8 cellular contexts compared by ENCODE assay signal in the genomic region with DNA sequence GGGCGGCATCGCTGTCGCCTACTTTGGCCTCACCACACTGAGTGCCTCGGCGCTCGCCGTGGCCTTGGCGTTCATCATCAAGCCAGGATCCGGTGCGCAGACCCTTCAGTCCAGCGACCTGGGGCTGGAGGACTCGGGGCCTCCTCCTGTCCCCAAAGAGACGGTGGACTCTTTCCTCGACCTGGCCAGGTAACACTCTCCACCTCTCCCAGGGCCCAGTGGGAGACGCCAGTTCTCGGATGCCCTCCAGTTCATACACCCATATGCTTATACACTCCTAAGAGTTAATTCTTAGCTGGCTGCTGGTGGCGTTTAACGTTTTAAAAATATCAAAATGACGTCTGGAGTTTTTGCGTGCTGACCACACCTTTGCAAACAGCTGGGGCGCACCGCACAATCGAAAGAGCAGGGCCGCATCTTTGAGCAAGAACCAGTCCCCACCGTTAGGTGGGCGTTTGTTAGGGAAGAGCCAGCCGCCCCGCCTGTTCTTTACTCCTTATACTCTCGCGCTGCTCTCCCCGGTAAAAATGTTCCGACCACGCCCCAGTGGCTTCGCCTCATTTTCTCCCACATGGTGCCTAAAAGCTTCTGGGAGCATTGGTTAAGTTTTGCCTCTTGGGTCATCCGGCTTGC. TPM values are rescaled to one million over a fixed set of nuclear protein-coding genes. Genes with fewer than 3 reads are reported as not detected.
DNase-seq lines count a peak whose midpoint lies in the region; ATAC-seq, FAIRE-seq and TF ChIP-seq lines count a peak whose summit lies in the region.

No MANE protein-coding gene starts in this region.

- H3K4me3 ChIP-seq in NB4 (ENCODE audit: low read depth, low read length) (peak overlapping the region; percentile 74), K562 (peak overlapping the region; percentile 88), lung (peak overlapping the region; percentile 55), urinary bladder (ENCODE audit: low read depth, low read length) (peak overlapping the region; percentile 68)

- TF ChIP-seq RAD21 in K562 (CRISPR knock-in tag; conservative IDR thresholded peaks at IDR 0.05 in 1 of 2, IDR thresholded peaks at IDR 0.05 in 1 of 2), result no peak

- H3K27ac ChIP-seq in K562 (ENCODE audit: extremely low read depth, low read depth, low read length), result peak overlapping the region; percentile 24; the same call in 2 of the 3 replicates
- H3K27ac ChIP-seq in lung (ENCODE audit: low read depth in 1 of 2, low read length in 1 of 2), result no peak overlapping the region
- no peak overlapping the region for H3K27ac ChIP-seq in urinary bladder (ENCODE audit: low read depth)

- CTCF ChIA-PET in K562 (lab: Yijun Ruan, JAX; ENCODE audit: low intra/inter-chr PET ratio), result no interaction called here

- no peaks in the 10 kb centered on the region for H3K9me1 ChIP-seq in K562 (ENCODE audit: control insufficient read depth, insufficient read depth, low read length)

- H3K9me3 ChIP-seq in K562 (replicated peaks; ENCODE audit: control insufficient read depth, insufficient read depth, low read depth, low read length) (no peaks in the 10 kb centered on the region), lung (ENCODE audit: control insufficient read depth in 2 of 2, insufficient read depth in 1 of 2, low read length in 1 of 2) (no peaks in the 10 kb centered on the region)

- H3K27me3 ChIP-seq in K562 (ENCODE audit: control insufficient read depth in 2 of 2, insufficient read depth in 2 of 2, low read length in 2 of 2) (no peaks in the 10 kb centered on the region), lung (ENCODE audit: control insufficient read depth, insufficient read depth) (no peaks in the 10 kb centered on the region)

- H4K20me1 ChIP-seq in K562 (replicated peaks; ENCODE audit: control insufficient read depth, insufficient read depth, low read length), result peaks cover 10% of the 10 kb centered on the region

- POLR2A ChIA-PET in K562 (lab: Yijun Ruan, JAX), result interaction anchor here (0.7 to 2.0 kb wide), 8 partner anchors 9 to 281 kb away, joined by 3 to 7 read pairs (median 4); no protein-coding TSS in a partner anchor

- peak; percentile 64 for FAIRE-seq in K562 (lab: Jason Lieb, UNC)

- H3K4me1 ChIP-seq in K562 (replicated peaks in 1 of 2; ENCODE audit: control insufficient read depth in 2 of 2, insufficient read depth in 2 of 2, low read length in 2 of 2) (peaks cover 27% of the 10 kb centered on the region in 2 experiments; a peak in 4 of 5 replicates), lung (ENCODE audit: control insufficient read depth in 2 of 2, insufficient read depth in 2 of 2, low read length in 2 of 2) (peaks cover 8 to 10% of the 10 kb centered on the region in 2 donors), urinary bladder (ENCODE audit: insufficient read depth) (peaks cover 4% of the 10 kb centered on the region)

- H3K36me3 ChIP-seq in K562 (ENCODE audit: control insufficient read depth, insufficient read depth, low read length) (no peaks in the 10 kb centered on the region; the same call in 2 of the 3 replicates), lung (ENCODE audit: control insufficient read depth in 2 of 2, insufficient read depth in 2 of 2, low read length in 2 of 2) (peaks cover 0 to 1% of the 10 kb centered on the region in 2 donors), urinary bladder (ENCODE audit: insufficient read depth) (no peaks in the 10 kb centered on the region)

- H3K4me2 ChIP-seq in K562 (ENCODE audit: insufficient read depth, low read length), result peak overlapping the region; percentile 95

- H3K79me2 ChIP-seq in K562 (ENCODE audit: control insufficient read depth, insufficient read depth, low read length), result peaks cover 31% of the 10 kb centered on the region

- TF ChIP-seq POLR2A in NB4 (IDR thresholded peaks at IDR 0.05; ENCODE audit: extremely low read depth, insufficient read length) (no peak), K562 (conservative IDR thresholded peaks at IDR 0.05) (no peak)

- no TSS peak for BruUV-seq in K562 (replicated peaks; lab: Mats Ljungman, UMichigan)

- ATAC-seq in activated CD4-positive, CD25-positive, alpha-beta regulatory T cell treated with anti-CD3 and anti-CD28 coated beads, Interleukin-2, amount 50 U/mL, for 24 hours, result no peak
- peak; percentile 11 for ATAC-seq in K562
- no peak for ATAC-seq in lung (ENCODE audit: insufficient read depth, low FRiP score)
- ATAC-seq in HG02759 (IDR thresholded peaks at IDR 0.05; ENCODE audit: unreplicated experiment), result no peak

- H3K9ac ChIP-seq in K562 (ENCODE audit: insufficient read depth in 1 of 2, low read depth in 2 of 2, low read length in 2 of 2), result peak overlapping the region; percentile 86 to 96

- peak; percentile 37 for DNase-seq in activated CD4-positive, CD25-positive, alpha-beta regulatory T cell treated with anti-CD3 and anti-CD28 coated beads, Interleukin-2, amount 50 U/mL, for 72 hours
- DNase-seq in NB4 (ENCODE audit: low read depth) (peak; percentile 70), K562 (ENCODE audit: extremely low read depth in 1 of 4, low spot score in 3 of 4) (peak; percentile 27 to 58 (median 38)), lung (ENCODE audit: low spot score) (no peak), NCI-H1048 (lab: John Stamatoyannopoulos, UW) (no peak)

- WGBS in K562 (ENCODE audit: insufficient coverage, low coverage, missing lambda C conversion rate), result 10% methylated on average over 30 of the region's 35 CpGs
- WGBS in lung, 2 donors, result 30 to 32% methylated on average over 35 of the region's 35 CpGs
- 22% methylated on average over 35 of the region's 35 CpGs for WGBS in urinary bladder

- intact Hi-C loops in K562 (cut with micrococcal nuclease), result loop anchor here (2.0 kb wide), 1 partner anchor 67 kb away; a partner anchor contains a TSS

- in situ Hi-C loops in K562 (cut with MboI), result no loop called here

- H2AFZ ChIP-seq in K562 (ENCODE audit: low read depth, low read length), result peak overlapping the region; percentile 90

- no peak for TF ChIP-seq EP300 in K562 (IDR thresholded peaks at IDR 0.05; ENCODE audit: low read length)

- TF ChIP-seq CTCF in NB4 (IDR thresholded peaks at IDR 0.05; ENCODE audit: low read depth, low read length) (no peak), K562 (IDR thresholded peaks at IDR 0.05 in 2 of 3, conservative IDR thresholded peaks at IDR 0.05 in 1 of 3; ENCODE audit: insufficient read depth in 2 of 3, low read depth in 1 of 3, low read length in 3 of 3) (no peak), lung (IDR thresholded peaks at IDR 0.05; ENCODE audit: control extremely low read depth, extremely low read depth) (no peak)

TF ChIP-seq in K562, 482 proteins besides CTCF, POLR2A, EP300 and RAD21 (continues in another document):
- TF ChIP-seq SMARCE1 (IDR thresholded peaks at IDR 0.05) (0 out of 2 replicates have a peak, but pooled peaks have one; percentile 13), SAP30 (IDR thresholded peaks at IDR 0.05; ENCODE audit: borderline replicate concordance, insufficient read depth, low read depth, low read length, poor library complexity, severe bottlenecking) (peak; percentile 53), NR2C2 (CRISPR knock-in tag; IDR thresholded peaks at IDR 0.05) (no peak), NR2C2 (tag; IDR thresholded peaks at IDR 0.05) (no peak), KLF13 (tag; IDR thresholded peaks at IDR 0.05; ENCODE audit: borderline replicate concordance, low read depth) (no peak), FOXM1 (IDR thresholded peaks at IDR 0.05; ENCODE audit: low read depth) (no peak), FOXM1 (CRISPR knock-in tag; IDR thresholded peaks at IDR 0.05; ENCODE audit: low read depth) (0 out of 2 replicates have a peak, but pooled peaks have one; percentile 6), EGR1 (conservative IDR thresholded peaks at IDR 0.05) (peak; percentile 30; the same call in 1 of the 2 replicates), JUN (IDR thresholded peaks at IDR 0.05; ENCODE audit: borderline replicate concordance, low read depth, low read length) (no peak), JUN (CRISPR knock-in tag; IDR thresholded peaks at IDR 0.05; ENCODE audit: borderline replicate concordance) (0 out of 2 replicates have a peak, but pooled peaks have one; percentile 53)
- TF ChIP-seq, protein P1, sequence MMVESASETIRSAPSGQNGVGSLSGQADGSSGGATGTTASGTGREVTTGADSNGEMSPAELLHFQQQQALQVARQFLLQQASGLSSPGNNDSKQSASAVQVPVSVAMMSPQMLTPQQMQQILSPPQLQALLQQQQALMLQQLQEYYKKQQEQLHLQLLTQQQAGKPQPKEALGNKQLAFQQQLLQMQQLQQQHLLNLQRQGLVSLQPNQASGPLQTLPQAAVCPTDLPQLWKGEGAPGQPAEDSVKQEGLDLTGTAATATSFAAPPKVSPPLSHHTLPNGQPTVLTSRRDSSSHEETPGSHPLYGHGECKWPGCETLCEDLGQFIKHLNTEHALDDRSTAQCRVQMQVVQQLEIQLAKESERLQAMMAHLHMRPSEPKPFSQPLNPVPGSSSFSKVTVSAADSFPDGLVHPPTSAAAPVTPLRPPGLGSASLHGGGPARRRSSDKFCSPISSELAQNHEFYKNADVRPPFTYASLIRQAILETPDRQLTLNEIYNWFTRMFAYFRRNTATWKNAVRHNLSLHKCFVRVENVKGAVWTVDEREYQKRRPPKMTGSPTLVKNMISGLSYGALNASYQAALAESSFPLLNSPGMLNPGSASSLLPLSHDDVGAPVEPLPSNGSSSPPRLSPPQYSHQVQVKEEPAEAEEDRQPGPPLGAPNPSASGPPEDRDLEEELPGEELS (CRISPR knock-in tag; IDR thresholded peaks at IDR 0.05; ENCODE audit: borderline replicate concordance), result no peak

RNA-seq across cellular contexts. Expression of a gene that starts 0.9 kb away (rescaled TPM):
- 17.5 and 18.4 TPM in 2 replicates for total RNA-seq in K562 (2011; cell fraction: chromatin; rRNA removed; ENCODE audit: low replicate concordance)
- total RNA-seq in K562 (2011; cell fraction: nucleolus; rRNA removed), result 26.2 and 28.7 TPM in 2 replicates
- 23.0 and 27.7 TPM in 2 replicates for total RNA-seq in K562 (2011; cell fraction: nucleoplasm; rRNA removed)
- total RNA-seq in K562 (2014; rRNA removed) (13.9 TPM in 2 replicates), K562 (2014; rRNA removed; fragmentation: Illumina TruSeq; extraction: Trizol) (10.9 and 11.5 TPM in 2 replicates), K562 (2015; rRNA removed; fragmentation: Illumina TruSeq; extraction: Trizol) (4.4 and 4.6 TPM in 2 replicates), K562 (2021) (18.5 and 24.0 TPM in 2 replicates), lung (10 to 100 TPM in 1 of 2 donors, 1 to 10 TPM in 1; 7.5 to 27.4 TPM), urinary bladder (13.5 TPM)
- polyA plus RNA-seq in K562 (2011; rRNA removed) (6.9 and 13.4 TPM in 2 replicates), K562 (2014; fragmentation: Illumina TruSeq; extraction: Trizol) (16.4 and 18.0 TPM in 2 replicates), K562 (2014; fragmentation: Nextera tagmentation; extraction: Ambion mirVana) (1 to 10 TPM; 5.0 to 6.8 TPM), K562 (2014; rRNA removed) (9.8 and 11.6 TPM in 2 replicates), lung (1 to 10 TPM; 6.3 to 8.7 TPM), urinary bladder (4.8 TPM)
- 7.5 and 14.3 TPM in 2 replicates for polyA plus RNA-seq in K562 (2011; cell fraction: cytosol; rRNA removed)
- 11.3 and 11.9 TPM in 2 replicates for polyA plus RNA-seq in K562 (2011; cell fraction: nucleus; rRNA removed)
- 8.3 and 42.0 TPM in 2 replicates for polyA plus RNA-seq in K562 (2012)
- 14.3 and 23.1 TPM in 2 replicates for polyA minus RNA-seq in K562 (2011; rRNA and poly(A)+ RNA removed)
- 10.3 and 18.3 TPM in 2 replicates for polyA minus RNA-seq in K562 (2011; cell fraction: cytosol; rRNA and poly(A)+ RNA removed)
- 4.3 and 8.0 TPM in 2 replicates for polyA minus RNA-seq in K562 (2011; cell fraction: nucleus; rRNA and poly(A)+ RNA removed)

Comparison
In these comparisons a context has a peak if more than half of its experiments do, and no peak if none do; other contexts are left out.
1. DNase-seq: peak in activated CD4-positive, CD25-positive, alpha-beta regulatory T cell treated with anti-CD3 and anti-CD28 coated beads, Interleukin-2, amount 50 U/mL, for 72 hours (single experiment), NB4 (single experiment) and K562 (4 of 4); none in lung (single experiment) and NCI-H1048 (single experiment).
2. Peak in every context shown above with its lines, with median percentiles within 50 percentile points of each other: H3K4me3 ChIP-seq.